ENCODE assay signal across 8 cellular contexts in genomic region chr2:216498418-216499413, GRCh38.
DNase-seq lines count a peak whose midpoint lies in the region; ATAC-seq lines count a peak whose summit lies in the region.

RPL37A (plus strand) TSS chr2:216498844; CDS start chr2:216498875, 31 bp downstream.

- ATAC-seq in GM19023 (IDR thresholded peaks at IDR 0.05; ENCODE audit: unreplicated experiment) (peak; percentile 97), HG03280 (IDR thresholded peaks at IDR 0.05; ENCODE audit: unreplicated experiment) (peak; percentile 96)

- DNase-seq in AG08396 (ENCODE audit: low spot score), result peak; percentile 94
- DNase-seq in NCI-H345 treated with DMSO at 0.1 percent for 48 hours (lab: John Stamatoyannopoulos, UW; ENCODE audit: unreplicated experiment), result peak; percentile 92
- DNase-seq in activated CD4-positive, CD25-positive, alpha-beta regulatory T cell (lab: John Stamatoyannopoulos, UW), result peak; percentile 71 to 76 (median 74)
- peak; percentile 86 for DNase-seq in central memory CD4-positive, alpha-beta T cell
- DNase-seq in iris pigment epithelial cell (ENCODE audit: low read depth), result peak; percentile 96
- peak; percentile 84 to 86 for DNase-seq in stimulated activated CD4-positive, alpha-beta T cell treated with anti-CD3 and anti-CD28 coated beads, Interleukin-12 subunit alpha, Interleukin-12 subunit beta, amount 100 ng/mL, for 24 hours (ENCODE audit: low read depth in 2 of 2)

Comparison
In these comparisons a context has a peak if more than half of its experiments do, and no peak if none do; other contexts are left out.
1. Peak in every context shown above with its lines: DNase-seq and ATAC-seq.